ENCODE assay signal across 29 cellular contexts in genomic region chr12:108248011-108248410, GRCh38.
"Had no signal": no experiment of that assay in that cellular context is flagged by ENCODE, and none has a peak within 500 bp of the region (broad histone marks: within the 10 kb centered on the region; RNA-seq: fewer than 3 reads in every experiment).

No MANE protein-coding gene starts in this region.

- H3K27ac Mint-ChIP-seq: naive thymus-derived CD4-positive, alpha-beta T cell; natural killer cell; nephron; progenitor cell of endocrine pancreas; stimulated activated memory B cell treated with anti-CD40 and anti-IgM and Interleukin-4, amounts not matched to agents 10 μg/mL and 1 μg/mL and 100 μg/mL, for 72 hours; stimulated activated naive CD8-positive, alpha-beta T cell treated with anti-CD3 and anti-CD28 coated beads, Interleukin-15, amount 100 ng/mL, for 72 hours; type B pancreatic cell had no signal

- H3K9me3 ChIP-seq: ovary, psoas muscle, right lobe of liver, sigmoid colon, suprapubic skin, testis, tibial artery, transverse colon, vagina had no signal

- H3K9me3 Mint-ChIP-seq: natural killer cell; nephron; neural crest cell; stimulated activated memory B cell treated with anti-CD40 and anti-IgM and Interleukin-4, amounts not matched to agents 10 μg/mL and 1 μg/mL and 100 μg/mL, for 72 hours; stimulated activated naive CD8-positive, alpha-beta T cell treated with anti-CD3 and anti-CD28 coated beads, Interleukin-15, amount 100 ng/mL, for 72 hours; type B pancreatic cell had no signal

- DNase-seq: naive thymus-derived CD4-positive, alpha-beta T cell; natural killer cell; occipital lobe; ovary; psoas muscle; right cardiac atrium; right lobe of liver; sigmoid colon; small intestine; stimulated activated CD4-positive, alpha-beta T cell treated with anti-CD3 and anti-CD28 coated beads, Interleukin-15, amount 100 ng/mL, for 24 hours; stimulated activated CD4-positive, alpha-beta T cell treated with anti-CD3 and anti-CD28 coated beads, Interleukin-2, amount 100 ng/mL, for 24 hours; stimulated activated CD4-positive, alpha-beta T cell treated with anti-CD3 and anti-CD28 coated beads, Interleukin-2, amount 100 ng/mL, for 48 hours; stimulated activated CD4-positive, alpha-beta T cell treated with anti-CD3 and anti-CD28 coated beads, Interleukin-4, amount 100 ng/mL, for 4 hours; stimulated activated CD8-positive, alpha-beta memory T cell treated with anti-CD3 and anti-CD28 coated beads, Interleukin-4, amount 100 ng/mL, for 48 hours; stimulated activated naive CD4-positive, alpha-beta T cell; stimulated activated naive CD8-positive, alpha-beta T cell treated with anti-CD3 and anti-CD28 coated beads, Interleukin-15, amount 100 ng/mL, for 72 hours; stimulated activated naive CD8-positive, alpha-beta T cell treated with anti-CD3 and anti-CD28 coated beads, Interleukin-15, Interleukin-2, amounts not matched to agents 100 U/mL and 50 U/mL, for 24 hours; substantia nigra; testis; tibial artery; transverse colon had no signal

- H3K36me3 ChIP-seq: ovary, right lobe of liver, suprapubic skin, transverse colon, vagina had no signal

- H3K4me1 ChIP-seq: parathyroid adenoma, psoas muscle, right lobe of liver, sigmoid colon, suprapubic skin, testis, tibial artery, transverse colon, vagina had no signal

- H3K4me1 Mint-ChIP-seq: naive thymus-derived CD4-positive, alpha-beta T cell; nephron; stimulated activated naive CD8-positive, alpha-beta T cell treated with anti-CD3 and anti-CD28 coated beads, Interleukin-15, amount 100 ng/mL, for 72 hours had no signal

- ATAC-seq: naive thymus-derived CD4-positive, alpha-beta T cell; natural killer cell; psoas muscle; right cardiac atrium; right lobe of liver; stimulated activated memory B cell treated with anti-CD40 and anti-IgM and Interleukin-4, amounts not matched to agents 10 μg/mL and 1 μg/mL and 100 μg/mL, for 72 hours; stimulated activated naive CD8-positive, alpha-beta T cell treated with anti-CD3 and anti-CD28 coated beads, Interleukin-15, amount 100 ng/mL, for 72 hours; stimulated activated naive CD8-positive, alpha-beta T cell treated with anti-CD3 and anti-CD28 coated beads, Interleukin-15, Interleukin-2, amounts not matched to agents 100 U/mL and 50 U/mL, for 24 hours had no signal

- H3K27me3 ChIP-seq: ovary, right lobe of liver, testis, vagina had no signal

- H3K36me3 Mint-ChIP-seq: naive thymus-derived CD4-positive, alpha-beta T cell; natural killer cell had no signal

- H3K27ac ChIP-seq: ovary, parathyroid adenoma, psoas muscle, right lobe of liver, sigmoid colon, suprapubic skin, testis, tibial artery, transverse colon, vagina had no signal

- H3K4me3 Mint-ChIP-seq: naive thymus-derived CD4-positive, alpha-beta T cell; natural killer cell; nephron; neural crest cell; stimulated activated memory B cell treated with anti-CD40 and anti-IgM and Interleukin-4, amounts not matched to agents 10 μg/mL and 1 μg/mL and 100 μg/mL, for 72 hours; stimulated activated naive CD8-positive, alpha-beta T cell treated with anti-CD3 and anti-CD28 coated beads, Interleukin-15, amount 100 ng/mL, for 72 hours; type B pancreatic cell had no signal

- H3K4me3 ChIP-seq: ovary, psoas muscle, right lobe of liver, sigmoid colon, suprapubic skin, testis, tibial artery, transverse colon, vagina had no signal
